Comparison of ENCODE assay signal across 10 cellular contexts in genomic region chr11:93614111-93614784, GRCh38. TPM values are rescaled to one million over a fixed set of nuclear protein-coding genes. Genes with fewer than 3 reads are reported as not detected.
DNase-seq lines count a peak whose midpoint lies in the region; ATAC-seq, FAIRE-seq and TF ChIP-seq lines count a peak whose summit lies in the region.
"Had no signal": no experiment of that assay in that cellular context is flagged by ENCODE, and none has a peak within 500 bp of the region (broad histone marks: within the 10 kb centered on the region; RNA-seq: fewer than 3 reads in every experiment).

No MANE protein-coding gene starts in this region.

- POLR2A ChIA-PET in CD4-positive, alpha-beta T cell (lab: Charles Lee): no interaction called here
- POLR2A ChIA-PET in Panc1 (lab: Charles Lee): no interaction called here

- peak; percentile 63 for ATAC-seq in CD4-positive, alpha-beta T cell (ENCODE audit: poor library complexity)
- ATAC-seq in Panc1 (peak; percentile 74), HG02840 (IDR thresholded peaks at IDR 0.05; ENCODE audit: low FRiP score, unreplicated experiment) (no peak), GM21528 (IDR thresholded peaks at IDR 0.05; ENCODE audit: low FRiP score, unreplicated experiment) (no peak)

- peak in 3 of 10 experiments; percentile 5 to 12 (median 7) for DNase-seq in CD4-positive, alpha-beta T cell
- DNase-seq in GM12891 (ENCODE audit: insufficient read length, low spot score) (no peak), Panc1 (ENCODE audit: low read depth, low spot score) (no peak), fibroblast of pulmonary artery (ENCODE audit: low read depth) (no peak), tibial nerve (ENCODE audit: low spot score in 2 of 2) (no peak), AG08395 (ENCODE audit: low spot score) (no peak)
- DNase-seq: activated CD4-positive, CD25-positive, alpha-beta regulatory T cell treated with anti-CD3 and anti-CD28 coated beads, Interleukin-2, amount 50 U/mL, for 72 hours; occipital lobe had no signal

- no peak for TF ChIP-seq EP300 in tibial nerve (IDR thresholded peaks at IDR 0.05)

- H3K9me3 ChIP-seq in CD4-positive, alpha-beta T cell (ENCODE audit: control insufficient read depth, low read length): no peaks in the 10 kb centered on the region
- no peaks in the 10 kb centered on the region for H3K9me3 ChIP-seq in Panc1 (ENCODE audit: control insufficient read depth, insufficient read depth, low read depth, low read length)
- H3K9me3 ChIP-seq in tibial nerve: peaks cover 0 to 8% (median 0%) of the 10 kb centered on the region in 4 donors

- FAIRE-seq in GM12891 (lab: Jason Lieb, UNC): peak; percentile 28

- no peak for TF ChIP-seq POLR2A in GM12891 (IDR thresholded peaks at IDR 0.05; ENCODE audit: low read depth, low read length)
- no peak for TF ChIP-seq POLR2A in tibial nerve (IDR thresholded peaks at IDR 0.05)

- no peak overlapping the region for H3K27ac Mint-ChIP-seq in CD4-positive, alpha-beta T cell

- CTCF ChIA-PET in CD4-positive, alpha-beta T cell (lab: Charles Lee): no interaction called here
- CTCF ChIA-PET in Panc1 (lab: Charles Lee): no interaction called here

- H3K4me1 ChIP-seq in Panc1 (ENCODE audit: control insufficient read depth, insufficient read depth, low read length) (no peaks in the 10 kb centered on the region), tibial nerve (no peaks in the 10 kb centered on the region)

- no peak for TF ChIP-seq CTCF in CD4-positive, alpha-beta T cell (IDR thresholded peaks at IDR 0.05)
- TF ChIP-seq CTCF in Panc1 (IDR thresholded peaks at IDR 0.05) (peak; percentile 41), fibroblast of pulmonary artery (IDR thresholded peaks at IDR 0.05; ENCODE audit: low read length, missing control alignments) (peak; percentile 21), tibial nerve (IDR thresholded peaks at IDR 0.05) (no peak)

- WGBS in tibial nerve, 2 donors: 83 to 87% methylated on average over 4 of the region's 4 CpGs

- intact Hi-C loops in CD4-positive, alpha-beta T cell (cut with DNase I, micrococcal nuclease): no loop called here
- intact Hi-C loops in Panc1 (cut with micrococcal nuclease; ENCODE audit: unreplicated experiment): no loop called here

- no peaks in the 10 kb centered on the region for H3K4me1 Mint-ChIP-seq in CD4-positive, alpha-beta T cell (ENCODE audit: low read depth)

- no peak overlapping the region for H3K4me3 ChIP-seq in Panc1 (ENCODE audit: low read depth in 2 of 2, low read length in 2 of 2)
- H3K4me3 ChIP-seq in fibroblast of pulmonary artery (replicated peaks; ENCODE audit: low read depth, low read length): no peak overlapping the region
- H3K4me3 ChIP-seq in tibial nerve: no peak overlapping the region

- peaks cover 20% of the 10 kb centered on the region for H3K27me3 Mint-ChIP-seq in CD4-positive, alpha-beta T cell

- BruUV-seq in Panc1 (replicated peaks; lab: Mats Ljungman, UMichigan): no TSS peak

- in situ Hi-C loops in Panc1 (cut with HindIII; ENCODE audit: low pct_unique_long_range_greater_than_20kb, low sequenced_read_pairs): no loop called here

- H3K36me3 ChIP-seq in Panc1 (ENCODE audit: control insufficient read depth, insufficient read depth, low read length): no peaks in the 10 kb centered on the region
- H3K36me3 ChIP-seq in tibial nerve: no peaks in the 10 kb centered on the region

- H3K9me3 Mint-ChIP-seq in CD4-positive, alpha-beta T cell: no peaks in the 10 kb centered on the region

- no peak overlapping the region for H3K4me3 Mint-ChIP-seq in CD4-positive, alpha-beta T cell

- H3K27ac ChIP-seq in CD4-positive, alpha-beta T cell (ENCODE audit: low read depth, low read length): no peak overlapping the region
- H3K27ac ChIP-seq in Panc1 (ENCODE audit: low read length) (no peak overlapping the region), tibial nerve (no peak overlapping the region)

- no peaks in the 10 kb centered on the region for H3K36me3 Mint-ChIP-seq in CD4-positive, alpha-beta T cell (ENCODE audit: low read depth)

- H3K27me3 ChIP-seq in CD4-positive, alpha-beta T cell (ENCODE audit: control insufficient read depth, insufficient read depth, low read length): no peaks in the 10 kb centered on the region
- H3K27me3 ChIP-seq in Panc1 (ENCODE audit: control insufficient read depth, insufficient read depth, low read length) (peaks cover 3% of the 10 kb centered on the region; the same call in 1 of the 2 replicates), tibial nerve (no peaks in the 10 kb centered on the region)

TF ChIP-seq in GM12891, 5 proteins besides CTCF, POLR2A, EP300 and RAD21:
- TF ChIP-seq TAF1 (IDR thresholded peaks at IDR 0.05; ENCODE audit: low read depth, low read length) (no peak), SPI1 (IDR thresholded peaks at IDR 0.05; ENCODE audit: low read depth, low read length) (no peak)
TF ChIP-seq in GM12891: peak in this region for 0.

RNA-seq across cellular contexts. Expression of gene CEP295, which starts 47.2 kb away (rescaled TPM):
- 10 to 100 TPM; 11.2 to 13.1 TPM for total RNA-seq in CD4-positive, alpha-beta T cell
- 7.2 TPM for polyA plus RNA-seq in GM12891 (2012; ENCODE audit: low read depth, missing spikeins)
- total RNA-seq in Panc1 (2021; ENCODE audit: unreplicated experiment) (20.5 TPM), tibial nerve (10 to 100 TPM; 10.1 to 25.1 (median 19.5) TPM)
- 5.1 TPM for polyA plus RNA-seq in Panc1 (2012; ENCODE audit: insufficient read length)

Comparison
In these comparisons a context has a peak if more than half of its experiments do, and no peak if none do; other contexts are left out.
1. ATAC-seq: peak in CD4-positive, alpha-beta T cell (single experiment) and Panc1 (single experiment); none in HG02840 (single experiment) and GM21528 (single experiment).
2. CTCF ChIP-seq: peak in Panc1 (single experiment) and fibroblast of pulmonary artery (single experiment); none in CD4-positive, alpha-beta T cell (single experiment) and tibial nerve (0 of 5).